Comparison of ENCODE assay signal across 19 cellular contexts in genomic region chr15:70181626-70182255, GRCh38.
"Had no signal": no experiment of that assay in that cellular context is flagged by ENCODE, and none has a peak within 500 bp of the region (broad histone marks: within the 10 kb centered on the region; RNA-seq: fewer than 3 reads in every experiment).

No MANE protein-coding gene starts in this region.

- H3K27me3 ChIP-seq: neutrophil, stomach, upper lobe of left lung, uterus had no signal

- H3K4me3 ChIP-seq: left ventricle myocardium inferior, lung, skin epidermis, stomach, upper lobe of left lung, uterus had no signal

- H3K27ac ChIP-seq: foreskin keratinocyte, left ventricle myocardium inferior, neutrophil, skin epidermis, stomach, thoracic aorta, upper lobe of left lung, uterus had no signal

- DNase-seq: effector CD4-positive, alpha-beta T cell; left cardiac atrium; left ventricle myocardium inferior; mesenchymal stem cell; naive thymus-derived CD4-positive, alpha-beta T cell; posterior cingulate gyrus; stimulated activated CD4-positive, alpha-beta T cell treated with anti-CD3 and anti-CD28 coated beads, Interleukin-12 subunit alpha, Interleukin-12 subunit beta, amount 100 ng/mL, for 4 hours; stimulated activated naive CD4-positive, alpha-beta T cell; stomach; substantia nigra; uterus had no signal

- H3K9me3 ChIP-seq: left ventricle myocardium inferior, neutrophil, stomach, thoracic aorta, upper lobe of left lung, uterus had no signal

- H3K36me3 ChIP-seq: left ventricle myocardium inferior, neutrophil, stomach, thoracic aorta, upper lobe of left lung, uterus had no signal

- H3K4me1 ChIP-seq: foreskin keratinocyte, left ventricle myocardium inferior, stomach, upper lobe of left lung had no signal

- ATAC-seq: naive thymus-derived CD4-positive, alpha-beta T cell had no signal

- FAIRE-seq: endothelial cell of umbilical vein, kidney had no signal
